1 cellular context compared by ENCODE assay signal in the genomic region with DNA sequence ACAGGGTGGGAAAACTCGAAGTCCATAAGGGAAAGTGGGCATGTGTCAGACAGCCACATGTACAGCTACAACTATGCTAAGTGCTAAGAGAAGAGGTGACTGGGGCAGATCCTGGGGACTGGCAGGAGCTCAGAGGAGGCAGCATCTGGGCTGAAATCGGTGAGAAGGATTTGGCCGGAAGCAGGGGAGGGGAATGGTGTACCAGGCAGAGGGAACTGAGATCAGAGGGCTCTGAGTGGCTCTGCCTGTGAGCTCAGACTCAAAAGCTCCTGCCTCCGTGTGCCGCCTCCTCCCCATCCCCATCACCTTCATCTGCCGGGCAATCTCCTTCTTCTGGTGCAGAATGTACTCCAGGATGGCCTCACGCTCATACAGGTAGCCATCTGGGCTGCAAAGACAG.
TF ChIP-seq lines count a peak whose summit lies in the region.

No MANE protein-coding gene starts in this region.

TF ChIP-seq in GM23338, 12 proteins besides CTCF, POLR2A, EP300 and RAD21 (continued from another document):
- no peak for TF ChIP-seq ZNF331 (CRISPR knock-in tag; IDR thresholded peaks at IDR 0.05; ENCODE audit: low read depth)
- TF ChIP-seq NANOG (IDR thresholded peaks at IDR 0.05; ENCODE audit: borderline replicate concordance): no peak
- no peak for TF ChIP-seq EZH2phosphoT487 (IDR thresholded peaks at IDR 0.05; ENCODE audit: unreplicated experiment)
- TF ChIP-seq ZNF114 (CRISPR knock-in tag; IDR thresholded peaks at IDR 0.05): no peak
- TF ChIP-seq REST (IDR thresholded peaks at IDR 0.05; ENCODE audit: unreplicated experiment): no peak
- TF ChIP-seq, protein P1, sequence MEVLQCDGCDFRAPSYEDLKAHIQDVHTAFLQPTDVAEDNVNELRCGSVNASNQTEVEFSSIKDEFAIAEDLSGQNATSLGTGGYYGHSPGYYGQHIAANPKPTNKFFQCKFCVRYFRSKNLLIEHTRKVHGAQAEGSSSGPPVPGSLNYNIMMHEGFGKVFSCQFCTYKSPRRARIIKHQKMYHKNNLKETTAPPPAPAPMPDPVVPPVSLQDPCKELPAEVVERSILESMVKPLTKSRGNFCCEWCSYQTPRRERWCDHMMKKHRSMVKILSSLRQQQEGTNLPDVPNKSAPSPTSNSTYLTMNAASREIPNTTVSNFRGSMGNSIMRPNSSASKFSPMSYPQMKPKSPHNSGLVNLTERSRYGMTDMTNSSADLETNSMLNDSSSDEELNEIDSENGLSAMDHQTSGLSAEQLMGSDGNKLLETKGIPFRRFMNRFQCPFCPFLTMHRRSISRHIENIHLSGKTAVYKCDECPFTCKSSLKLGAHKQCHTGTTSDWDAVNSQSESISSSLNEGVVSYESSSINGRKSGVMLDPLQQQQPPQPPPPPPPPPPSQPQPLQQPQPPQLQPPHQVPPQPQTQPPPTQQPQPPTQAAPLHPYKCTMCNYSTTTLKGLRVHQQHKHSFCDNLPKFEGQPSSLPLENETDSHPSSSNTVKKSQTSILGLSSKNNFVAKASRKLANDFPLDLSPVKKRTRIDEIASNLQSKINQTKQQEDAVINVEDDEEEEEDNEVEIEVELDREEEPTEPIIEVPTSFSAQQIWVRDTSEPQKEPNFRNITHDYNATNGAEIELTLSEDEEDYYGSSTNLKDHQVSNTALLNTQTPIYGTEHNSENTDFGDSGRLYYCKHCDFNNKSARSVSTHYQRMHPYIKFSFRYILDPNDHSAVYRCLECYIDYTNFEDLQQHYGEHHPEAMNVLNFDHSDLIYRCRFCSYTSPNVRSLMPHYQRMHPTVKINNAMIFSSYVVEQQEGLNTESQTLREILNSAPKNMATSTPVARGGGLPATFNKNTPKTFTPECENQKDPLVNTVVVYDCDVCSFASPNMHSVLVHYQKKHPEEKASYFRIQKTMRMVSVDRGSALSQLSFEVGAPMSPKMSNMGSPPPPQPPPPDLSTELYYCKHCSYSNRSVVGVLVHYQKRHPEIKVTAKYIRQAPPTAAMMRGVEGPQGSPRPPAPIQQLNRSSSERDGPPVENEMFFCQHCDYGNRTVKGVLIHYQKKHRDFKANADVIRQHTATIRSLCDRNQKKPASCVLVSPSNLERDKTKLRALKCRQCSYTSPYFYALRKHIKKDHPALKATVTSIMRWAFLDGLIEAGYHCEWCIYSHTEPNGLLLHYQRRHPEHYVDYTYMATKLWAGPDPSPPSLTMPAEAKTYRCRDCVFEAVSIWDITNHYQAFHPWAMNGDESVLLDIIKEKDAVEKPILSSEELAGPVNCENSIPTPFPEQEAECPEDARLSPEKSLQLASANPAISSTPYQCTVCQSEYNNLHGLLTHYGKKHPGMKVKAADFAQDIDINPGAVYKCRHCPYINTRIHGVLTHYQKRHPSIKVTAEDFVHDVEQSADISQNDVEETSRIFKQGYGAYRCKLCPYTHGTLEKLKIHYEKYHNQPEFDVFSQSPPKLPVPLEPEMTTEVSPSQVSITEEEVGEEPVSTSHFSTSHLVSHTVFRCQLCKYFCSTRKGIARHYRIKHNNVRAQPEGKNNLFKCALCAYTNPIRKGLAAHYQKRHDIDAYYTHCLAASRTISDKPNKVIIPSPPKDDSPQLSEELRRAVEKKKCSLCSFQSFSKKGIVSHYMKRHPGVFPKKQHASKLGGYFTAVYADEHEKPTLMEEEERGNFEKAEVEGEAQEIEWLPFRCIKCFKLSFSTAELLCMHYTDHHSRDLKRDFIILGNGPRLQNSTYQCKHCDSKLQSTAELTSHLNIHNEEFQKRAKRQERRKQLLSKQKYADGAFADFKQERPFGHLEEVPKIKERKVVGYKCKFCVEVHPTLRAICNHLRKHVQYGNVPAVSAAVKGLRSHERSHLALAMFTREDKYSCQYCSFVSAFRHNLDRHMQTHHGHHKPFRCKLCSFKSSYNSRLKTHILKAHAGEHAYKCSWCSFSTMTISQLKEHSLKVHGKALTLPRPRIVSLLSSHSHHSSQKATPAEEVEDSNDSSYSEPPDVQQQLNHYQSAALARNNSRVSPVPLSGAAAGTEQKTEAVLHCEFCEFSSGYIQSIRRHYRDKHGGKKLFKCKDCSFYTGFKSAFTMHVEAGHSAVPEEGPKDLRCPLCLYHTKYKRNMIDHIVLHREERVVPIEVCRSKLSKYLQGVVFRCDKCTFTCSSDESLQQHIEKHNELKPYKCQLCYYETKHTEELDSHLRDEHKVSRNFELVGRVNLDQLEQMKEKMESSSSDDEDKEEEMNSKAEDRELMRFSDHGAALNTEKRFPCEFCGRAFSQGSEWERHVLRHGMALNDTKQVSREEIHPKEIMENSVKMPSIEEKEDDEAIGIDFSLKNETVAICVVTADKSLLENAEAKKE (CRISPR knock-in tag; IDR thresholded peaks at IDR 0.05): no peak
- TF ChIP-seq EZH2 (IDR thresholded peaks at IDR 0.05; ENCODE audit: low read depth, unreplicated experiment): no peak
- TF ChIP-seq STAT1 (IDR thresholded peaks at IDR 0.05; ENCODE audit: unreplicated experiment): no peak
